In the genomic region with DNA sequence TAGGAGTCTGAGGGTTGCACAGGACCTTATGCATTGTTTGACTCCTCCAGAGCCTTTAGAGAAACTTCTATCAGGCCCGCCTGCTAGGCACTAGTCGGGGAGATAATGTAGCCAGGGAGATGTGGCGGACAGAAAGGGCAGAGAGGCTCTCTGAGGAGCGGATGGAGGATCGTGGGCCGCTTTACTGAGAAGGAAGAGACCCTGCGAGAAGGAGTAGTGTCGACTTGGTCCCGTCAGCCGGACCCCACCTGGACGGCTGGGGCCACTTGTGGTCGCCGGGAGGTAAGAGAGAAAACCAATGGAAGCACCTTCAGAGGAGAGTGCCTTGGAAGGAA, we compare ENCODE assay signal across 8 cellular contexts. TPM values are rescaled to one million over a fixed set of nuclear protein-coding genes. Genes with fewer than 3 reads are reported as not detected.
DNase-seq lines count a peak whose midpoint lies in the region; ATAC-seq and TF ChIP-seq lines count a peak whose summit lies in the region.

No MANE protein-coding gene starts in this region.

- H3K4me1 Mint-ChIP-seq in neural crest cell, result peaks cover 29% of the 10 kb centered on the region

- peaks cover 75% of the 10 kb centered on the region for H3K79me2 ChIP-seq in Karpas-422 (ENCODE audit: low read length)

- H4K20me1 ChIP-seq in Karpas-422 (ENCODE audit: insufficient read depth, low read depth, low read length), result no peaks in the 10 kb centered on the region

- DNase-seq in AG10803 (ENCODE audit: low read depth), result no peak
- DNase-seq in Karpas-422, result peak; percentile 70
- DNase-seq in neural crest cell (ENCODE audit: low read depth, low spot score), result no peak
- DNase-seq in omental fat pad (ENCODE audit: low spot score), result no peak
- DNase-seq in hippocampal formation (lab: John Stamatoyannopoulos, UW), result no peak

- WGBS in ectodermal cell, 2 experiments, result 1% methylated on average over 13 of the region's 13 CpGs

- peak overlapping the region; percentile 93 for H3K4me2 ChIP-seq in Karpas-422 (ENCODE audit: low read depth, low read length, poor library complexity, severe bottlenecking)

- H3K27ac Mint-ChIP-seq in neural crest cell (ENCODE audit: unreplicated experiment), result peak overlapping the region; percentile 99

- peaks cover 3% of the 10 kb centered on the region for H3K36me3 Mint-ChIP-seq in neural crest cell (ENCODE audit: low read depth)

- no peaks in the 10 kb centered on the region for H3K9me2 ChIP-seq in Karpas-422 (replicated peaks; ENCODE audit: insufficient read depth, low read length)

- peak overlapping the region; percentile 97 for H3K4me3 Mint-ChIP-seq in neural crest cell

- H2AFZ ChIP-seq in Karpas-422 (ENCODE audit: low read length), result peak overlapping the region; percentile 87

- H3K27ac ChIP-seq in Karpas-422 (ENCODE audit: low read length) (no peak overlapping the region), ectodermal cell (ENCODE audit: insufficient read depth, low read depth, low read length, poor library complexity, severe bottlenecking) (no peak overlapping the region)

- H3K4me3 ChIP-seq in AG10803 (ENCODE audit: low read length), result peak overlapping the region; percentile 100
- peak overlapping the region; percentile 85 for H3K4me3 ChIP-seq in Karpas-422 (ENCODE audit: low read length)
- H3K4me3 ChIP-seq in ectodermal cell (ENCODE audit: insufficient read depth, low read depth, low read length), result peak overlapping the region; percentile 99

- peaks cover 26% of the 10 kb centered on the region for H3K4me1 ChIP-seq in Karpas-422 (ENCODE audit: low read length)
- peaks cover 10% of the 10 kb centered on the region for H3K4me1 ChIP-seq in ectodermal cell (ENCODE audit: control insufficient read depth, insufficient read depth, low read length)

- TF ChIP-seq CTCF in AG10803 (conservative IDR thresholded peaks at IDR 0.05; ENCODE audit: low read length), result no peak
- no peak for TF ChIP-seq CTCF in neural crest cell (conservative IDR thresholded peaks at IDR 0.05)
- TF ChIP-seq CTCF in omental fat pad (IDR thresholded peaks at IDR 0.05), result no peak

- H3K27me3 ChIP-seq in Karpas-422 (ENCODE audit: low read length), result no peaks in the 10 kb centered on the region
- no peaks in the 10 kb centered on the region for H3K27me3 ChIP-seq in ectodermal cell (ENCODE audit: control insufficient read depth, insufficient read depth, low read length, poor library complexity, severe bottlenecking)

- H3K9me3 Mint-ChIP-seq in neural crest cell, result no peaks in the 10 kb centered on the region

- H3K27me3 Mint-ChIP-seq in neural crest cell (ENCODE audit: low read depth), result no peaks in the 10 kb centered on the region

- H3K9me3 ChIP-seq in Karpas-422 (ENCODE audit: low read length) (no peaks in the 10 kb centered on the region), ectodermal cell (ENCODE audit: control insufficient read depth, low read length) (no peaks in the 10 kb centered on the region)

- peaks cover 10% of the 10 kb centered on the region; the same call in 1 of the 2 replicates for H3K36me3 ChIP-seq in Karpas-422 (ENCODE audit: insufficient read depth, low read length)
- peaks cover 18% of the 10 kb centered on the region for H3K36me3 ChIP-seq in ectodermal cell (ENCODE audit: control insufficient read depth, insufficient read depth, low read length)

- peak overlapping the region; percentile 91 for H3K9ac ChIP-seq in Karpas-422 (ENCODE audit: low read length)

- ATAC-seq in GM21381 (IDR thresholded peaks at IDR 0.05; ENCODE audit: unreplicated experiment) (peak; percentile 31), GM18502 (IDR thresholded peaks at IDR 0.05; ENCODE audit: poor library complexity, unreplicated experiment) (no peak), omental fat pad (ENCODE audit: low FRiP score) (no peak)

RNA-seq across cellular contexts. Expression of a gene that starts 0.5 kb away (rescaled TPM):
- total RNA-seq in Karpas-422 (2014; rRNA removed; shearing (Covaris generic); ENCODE audit: low replicate concordance), result 28.6 and 51.8 TPM in 2 replicates
- 95.7 TPM for polyA plus RNA-seq in ectodermal cell (2013, experiment 1 of 4)
- 93.9 TPM for polyA plus RNA-seq in ectodermal cell (2013, experiment 2 of 4)
- polyA plus RNA-seq in ectodermal cell (2013, experiment 3 of 4), result 66.5 TPM
- 71.4 TPM for polyA plus RNA-seq in ectodermal cell (2013, experiment 4 of 4)
- total RNA-seq in neural crest cell (89.6 and 95.3 TPM in 2 replicates), omental fat pad (10 to 100 TPM; 31.2 to 57.2 (median 33.1) TPM)

RNA-seq across cellular contexts. Expression of a gene that starts 29.6 kb away (rescaled TPM):
- total RNA-seq in Karpas-422 (2014; rRNA removed; shearing (Covaris generic); ENCODE audit: low replicate concordance), result not detected in 2 replicates
- polyA plus RNA-seq in ectodermal cell (2013, experiment 1 of 4), result 0.50 TPM
- polyA plus RNA-seq in ectodermal cell (2013, experiment 2 of 4), result 0.34 TPM
- polyA plus RNA-seq in ectodermal cell (2013, experiment 3 of 4), result 0.27 TPM
- 0.41 TPM for polyA plus RNA-seq in ectodermal cell (2013, experiment 4 of 4)
- total RNA-seq in neural crest cell (0.16 and 0.34 TPM in 2 replicates), omental fat pad (1 to 10 TPM in 1 of 4 donors, under 1 TPM in 3; 0.63 to 1.7 (median 0.79) TPM)

RNA-seq across cellular contexts. Expression of a gene that starts 37.0 kb away (rescaled TPM):
- 1.1 TPM in 1 of 2 replicates, not detected in the other for total RNA-seq in Karpas-422 (2014; rRNA removed; shearing (Covaris generic); ENCODE audit: low replicate concordance)
- not detected for polyA plus RNA-seq in ectodermal cell (2013, experiment 1 of 4)
- 0.11 TPM for polyA plus RNA-seq in ectodermal cell (2013, experiment 2 of 4)
- polyA plus RNA-seq in ectodermal cell (2013, experiment 3 of 4), result not detected
- not detected for polyA plus RNA-seq in ectodermal cell (2013, experiment 4 of 4)
- total RNA-seq in neural crest cell, result 0.28 TPM in 1 of 2 replicates, not detected in the other
- under 1 TPM in 3 of 4 donors, not detected in 1; 0.25 to 0.84 (median 0.48) TPM for total RNA-seq in omental fat pad

RNA-seq across cellular contexts. Expression of a gene that starts 55.0 kb away (rescaled TPM):
- 5.0 and 14.1 TPM in 2 replicates for total RNA-seq in Karpas-422 (2014; rRNA removed; shearing (Covaris generic); ENCODE audit: low replicate concordance)
- polyA plus RNA-seq in ectodermal cell (2013, experiment 1 of 4), result 33.4 TPM
- 37.4 TPM for polyA plus RNA-seq in ectodermal cell (2013, experiment 2 of 4)
- polyA plus RNA-seq in ectodermal cell (2013, experiment 3 of 4), result 29.2 TPM
- polyA plus RNA-seq in ectodermal cell (2013, experiment 4 of 4), result 38.4 TPM
- total RNA-seq in neural crest cell (24.4 and 27.0 TPM in 2 replicates), omental fat pad (10 to 100 TPM in 1 of 4 donors, 1 to 10 TPM in 3; 7.0 to 19.4 (median 9.4) TPM)
